ENCODE assay signal across 14 cellular contexts in genomic region chr1:117389284-117389683, GRCh38.
"Had no signal": no experiment of that assay in that cellular context is flagged by ENCODE, and none has a peak within 500 bp of the region (broad histone marks: within the 10 kb centered on the region; RNA-seq: fewer than 3 reads in every experiment).

No MANE protein-coding gene starts in this region.

- H3K4me3 ChIP-seq: mucosa of descending colon, thoracic aorta had no signal

- H3K9me3 ChIP-seq: mucosa of descending colon had no signal

- H3K27ac ChIP-seq: thoracic aorta had no signal

- ATAC-seq: activated CD4-positive, alpha-beta T cell treated with anti-CD3 and anti-CD28 coated beads for 36 hours; activated CD8-positive, alpha-beta memory T cell treated with anti-CD3 and anti-CD28 coated beads, Interleukin-2, amount 10 ng/mL, durations not matched to agents 7 days and 5 days; mucosa of descending colon; naive thymus-derived CD4-positive, alpha-beta T cell; stimulated activated effector memory CD8-positive, alpha-beta T cell treated with anti-CD3 and anti-CD28 coated beads, Interleukin-12 subunit alpha, Interleukin-12 subunit beta, amount 100 ng/mL, for 72 hours had no signal

- H3K36me3 ChIP-seq: thoracic aorta had no signal

- DNase-seq: activated CD4-positive, alpha-beta memory T cell treated with anti-CD3 and anti-CD28 coated beads for 36 hours; activated CD4-positive, alpha-beta T cell treated with anti-CD3 and anti-CD28 coated beads for 36 hours; activated CD8-positive, alpha-beta memory T cell treated with anti-CD3 and anti-CD28 coated beads, Interleukin-2, amount 10 ng/mL, durations not matched to agents 7 days and 5 days; activated naive CD4-positive, alpha-beta T cell treated with anti-CD3 and anti-CD28 coated beads, Interleukin-2, amount 10 ng/mL, durations not matched to agents 7 days and 5 days; activated T-cell treated with anti-CD3 and anti-CD28 coated beads, Interleukin-2, amount 50 U/mL, for 1 hour; erythroblast; mammary epithelial cell; mucosa of descending colon; naive thymus-derived CD4-positive, alpha-beta T cell; stimulated activated CD4-positive, alpha-beta T cell treated with anti-CD3 and anti-CD28 coated beads, Interleukin-12 subunit alpha, Interleukin-12 subunit beta, amount 100 ng/mL, for 4 hours; stimulated activated CD4-positive, alpha-beta T cell treated with anti-CD3 and anti-CD28 coated beads, Interleukin-2, amount 100 ng/mL, for 24 hours; T-helper 2 cell had no signal
